ENCODE assay signal across 1 cellular context in the genomic region with DNA sequence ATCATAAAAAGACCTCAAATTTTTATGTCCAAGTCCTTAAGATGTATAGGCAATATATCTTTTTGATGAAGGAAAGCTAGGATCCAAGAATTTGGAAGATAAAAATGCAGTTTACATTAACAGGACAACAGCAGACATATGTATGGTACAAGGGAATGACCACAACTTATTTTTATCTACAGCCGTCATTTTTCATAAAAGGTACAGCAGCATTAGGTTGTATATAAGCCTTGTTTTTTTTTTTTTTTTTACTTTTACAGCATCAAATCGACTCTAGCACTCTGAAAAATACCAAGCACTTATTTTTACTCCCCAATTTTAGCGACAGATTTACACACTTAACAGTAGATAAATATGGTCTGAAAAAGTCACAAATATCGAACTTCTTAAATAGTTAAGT.
TF ChIP-seq lines count a peak whose summit lies in the region.

No MANE protein-coding gene starts in this region.

TF ChIP-seq in HEK293, 187 proteins besides CTCF, POLR2A, EP300 and RAD21 (continued from another document):
- TF ChIP-seq, protein P1, sequence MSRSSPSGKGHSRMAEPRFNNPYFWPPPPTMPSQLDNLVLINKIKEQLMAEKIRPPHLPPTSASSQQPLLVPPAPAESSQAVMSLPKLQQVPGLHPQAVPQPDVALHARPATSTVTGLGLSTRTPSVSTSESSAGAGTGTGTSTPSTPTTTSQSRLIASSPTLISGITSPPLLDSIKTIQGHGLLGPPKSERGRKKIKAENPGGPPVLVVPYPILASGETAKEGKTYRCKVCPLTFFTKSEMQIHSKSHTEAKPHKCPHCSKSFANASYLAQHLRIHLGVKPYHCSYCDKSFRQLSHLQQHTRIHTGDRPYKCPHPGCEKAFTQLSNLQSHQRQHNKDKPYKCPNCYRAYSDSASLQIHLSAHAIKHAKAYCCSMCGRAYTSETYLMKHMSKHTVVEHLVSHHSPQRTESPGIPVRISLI (tag by site-specific recombination; IDR thresholded peaks at IDR 0.05): peak; percentile 73; the same call in 1 of the 2 replicates
- TF ChIP-seq, protein P2, sequence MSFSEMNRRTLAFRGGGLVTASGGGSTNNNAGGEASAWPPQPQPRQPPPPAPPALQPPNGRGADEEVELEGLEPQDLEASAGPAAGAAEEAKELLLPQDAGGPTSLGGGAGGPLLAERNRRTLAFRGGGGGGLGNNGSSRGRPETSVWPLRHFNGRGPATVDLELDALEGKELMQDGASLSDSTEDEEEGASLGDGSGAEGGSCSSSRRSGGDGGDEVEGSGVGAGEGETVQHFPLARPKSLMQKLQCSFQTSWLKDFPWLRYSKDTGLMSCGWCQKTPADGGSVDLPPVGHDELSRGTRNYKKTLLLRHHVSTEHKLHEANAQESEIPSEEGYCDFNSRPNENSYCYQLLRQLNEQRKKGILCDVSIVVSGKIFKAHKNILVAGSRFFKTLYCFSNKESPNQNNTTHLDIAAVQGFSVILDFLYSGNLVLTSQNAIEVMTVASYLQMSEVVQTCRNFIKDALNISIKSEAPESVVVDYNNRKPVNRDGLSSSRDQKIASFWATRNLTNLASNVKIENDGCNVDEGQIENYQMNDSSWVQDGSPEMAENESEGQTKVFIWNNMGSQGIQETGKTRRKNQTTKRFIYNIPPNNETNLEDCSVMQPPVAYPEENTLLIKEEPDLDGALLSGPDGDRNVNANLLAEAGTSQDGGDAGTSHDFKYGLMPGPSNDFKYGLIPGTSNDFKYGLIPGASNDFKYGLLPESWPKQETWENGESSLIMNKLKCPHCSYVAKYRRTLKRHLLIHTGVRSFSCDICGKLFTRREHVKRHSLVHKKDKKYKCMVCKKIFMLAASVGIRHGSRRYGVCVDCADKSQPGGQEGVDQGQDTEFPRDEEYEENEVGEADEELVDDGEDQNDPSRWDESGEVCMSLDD (tag by site-specific recombination; IDR thresholded peaks at IDR 0.05): no peak
